ENCODE assay signal across 8 cellular contexts in genomic region chr6:34392497-34393190, GRCh38. TPM values are rescaled to one million over a fixed set of nuclear protein-coding genes. Genes with fewer than 3 reads are reported as not detected.
DNase-seq lines count a peak whose midpoint lies in the region; ATAC-seq and TF ChIP-seq lines count a peak whose summit lies in the region.

Gene NUDT3, minus strand, starts transcription at chr6:34392669. Its CDS starts 307 bp downstream, at chr6:34392362.

- WGBS in mammary epithelial cell (ENCODE audit: low coverage, missing lambda C conversion rate) = 1% methylated on average over 18 of the region's 87 CpGs

- peaks cover 47% of the 10 kb centered on the region for H3K79me2 ChIP-seq in mammary epithelial cell (ENCODE audit: insufficient read depth, low read length)

- ATAC-seq in GM18873 (IDR thresholded peaks at IDR 0.05; ENCODE audit: low FRiP score, unreplicated experiment) (peak; percentile 69), HG03139 (IDR thresholded peaks at IDR 0.05; ENCODE audit: unreplicated experiment) (peak; percentile 75)

- peak within 1 kb of the TSS; percentile 90 for H3K4me2 ChIP-seq in mammary epithelial cell (ENCODE audit: insufficient read depth, low read depth, low read length)

- peak within 1 kb of the TSS; percentile 75 for H3K9ac ChIP-seq in mammary epithelial cell (ENCODE audit: insufficient read depth, low read length)

- H3K4me3 ChIP-seq in AG04450 (ENCODE audit: low read depth, low read length) (peak within 1 kb of the TSS; percentile 77), WERI-Rb-1 (ENCODE audit: low read depth, low read length) (peak within 1 kb of the TSS; percentile 74), mammary epithelial cell (replicated peaks in 1 of 3; ENCODE audit: insufficient read depth in 1 of 3, low read depth in 2 of 3, low read length in 3 of 3) (peak within 1 kb of the TSS; percentile 58 to 99 (median 88))

- H3K27me3 ChIP-seq in AG04450 (ENCODE audit: control insufficient read depth, insufficient read depth, low read length) (no peaks in the 10 kb centered on the region), WERI-Rb-1 (ENCODE audit: insufficient read depth, low read depth, severe bottlenecking) (no peaks in the 10 kb centered on the region), mammary epithelial cell (ENCODE audit: insufficient read depth, low read length) (no peaks in the 10 kb centered on the region)

- TSS peak; percentile 34 for BruUV-seq in mammary epithelial cell (replicated peaks; lab: Mats Ljungman, UMichigan)

- H3K4me1 ChIP-seq in mammary epithelial cell (ENCODE audit: insufficient read depth, low read length) = peaks cover 13% of the 10 kb centered on the region

- in situ Hi-C loops in mammary epithelial cell (cut with MboI; ENCODE audit: low sequenced_read_pairs in 2 of 2) = no loop called here

- H4K20me1 ChIP-seq in mammary epithelial cell (ENCODE audit: insufficient read depth, low read length) = no peaks in the 10 kb centered on the region

- H3K9me3 ChIP-seq in AG04450 (ENCODE audit: control insufficient read depth, insufficient read depth, low read length) (no peaks in the 10 kb centered on the region), WERI-Rb-1 (ENCODE audit: severe bottlenecking) (peaks cover 9% of the 10 kb centered on the region), mammary epithelial cell (replicated peaks; ENCODE audit: insufficient read depth, low read length) (no peaks in the 10 kb centered on the region)

- CTCF ChIA-PET in AG04450 (lab: Charles Lee) (interaction anchor here (0.6 to 2.4 kb wide), 18 partner anchors 12 to 1461 kb away, joined by 3 to 18 read pairs (median 4); partner anchors contain the start of gene SMIM29), mammary epithelial cell (lab: Charles Lee; ENCODE audit: low non-redundant PET) (interaction anchor here (0.6 kb wide), 1 partner anchor 22 kb away, joined by 3 read pairs; no protein-coding TSS in a partner anchor)

- POLR2A ChIA-PET in AG04450 (lab: Yijun Ruan, JAX) = interaction anchor here (1.2 kb wide), 1 partner anchor 10 kb away, joined by 3 read pairs; no protein-coding TSS in a partner anchor

- peak; percentile 88 for TF ChIP-seq CTCF in AG04450 (IDR thresholded peaks at IDR 0.05; ENCODE audit: low read depth, low read length)
- peak; percentile 98 for TF ChIP-seq CTCF in WERI-Rb-1 (IDR thresholded peaks at IDR 0.05; ENCODE audit: low read depth, low read length)
- peak; percentile 69 to 84 for TF ChIP-seq CTCF in mammary epithelial cell (conservative IDR thresholded peaks at IDR 0.05 in 1 of 2, IDR thresholded peaks at IDR 0.05 in 1 of 2; ENCODE audit: extremely low read depth in 1 of 2, insufficient read depth in 1 of 2, low read depth in 1 of 2, low read length in 2 of 2)

- H2AFZ ChIP-seq in mammary epithelial cell (ENCODE audit: low read depth, low read length) = peak within 1 kb of the TSS; percentile 95

- dilution Hi-C loops in mammary epithelial cell (cut with HindIII; ENCODE audit: low sequenced_read_pairs) = no loop called here

- DNase-seq in AG04450 (ENCODE audit: low read depth, low spot score) (peak; percentile 83), NCI-H2196 treated with DMSO at 0.1 percent for 48 hours (lab: John Stamatoyannopoulos, UW; ENCODE audit: unreplicated experiment) (peak; percentile 92), WERI-Rb-1 (peak; percentile 97), mammary epithelial cell (peak; percentile 89), iPS-NIHi7 (ENCODE audit: extremely low spot score) (peak; percentile 92), smooth muscle cell of the brain vasculature (ENCODE audit: low read depth, low spot score) (peak; percentile 90)

- H3K27ac ChIP-seq in AG04450 (ENCODE audit: low read depth, low read length) = peak within 1 kb of the TSS; percentile 52
- H3K27ac ChIP-seq in WERI-Rb-1 = peak within 1 kb of the TSS; percentile 95
- H3K27ac ChIP-seq in mammary epithelial cell (ENCODE audit: insufficient read depth, low read depth, low read length) = peak within 1 kb of the TSS; percentile 62

- intact Hi-C loops in mammary epithelial cell (cut with micrococcal nuclease) = loop anchor here (1.0 to 5.0 kb wide), 3 partner anchors 75 to 196 kb away; partner anchors contain the start of gene SMIM29

- peaks cover 4% of the 10 kb centered on the region for H3K36me3 ChIP-seq in WERI-Rb-1
- no peaks in the 10 kb centered on the region for H3K36me3 ChIP-seq in mammary epithelial cell (ENCODE audit: insufficient read depth, low read length)

RNA-seq across cellular contexts. Expression of gene NUDT3, which starts in this region (rescaled TPM):
- 23.7 and 26.7 TPM in 2 replicates for polyA plus RNA-seq in AG04450 (2011; rRNA removed)
- polyA minus RNA-seq in AG04450 (2011; rRNA and poly(A)+ RNA removed) = 23.3 and 32.4 TPM in 2 replicates
- 10 to 100 TPM; 17.9 to 20.2 TPM for total RNA-seq in mammary epithelial cell
- 13.0 TPM for polyA plus RNA-seq in mammary epithelial cell
- polyA minus RNA-seq in mammary epithelial cell = 18.3 TPM

Comparison
In these comparisons a context has a peak if more than half of its experiments do, and no peak if none do; other contexts are left out.
1. Peak in every context shown above with its lines: DNase-seq, ATAC-seq, H3K4me3 ChIP-seq and H3K27ac ChIP-seq.